In genomic region chr6:112409311-112409710, GRCh38 we compare ENCODE assay signal across 22 cellular contexts.
DNase-seq lines count a peak whose midpoint lies in the region; ATAC-seq and TF ChIP-seq lines count a peak whose summit lies in the region.
"Had no signal": no experiment of that assay in that cellular context is flagged by ENCODE, and none has a peak within 500 bp of the region (broad histone marks: within the 10 kb centered on the region; RNA-seq: fewer than 3 reads in every experiment).

No MANE protein-coding gene starts in this region.

- no peaks in the 10 kb centered on the region for H3K36me3 Mint-ChIP-seq in natural killer cell
- H3K36me3 Mint-ChIP-seq: CD14-positive monocyte; naive B cell; stimulated activated effector memory CD8-positive, alpha-beta T cell treated with anti-CD3 and anti-CD28 coated beads, Interleukin-12 subunit alpha, Interleukin-12 subunit beta, amount 100 ng/mL, for 72 hours had no signal

- H3K27me3 ChIP-seq in A673 (replicated peaks; ENCODE audit: insufficient read depth, low read depth, low read length, poor library complexity) (no peaks in the 10 kb centered on the region), fibroblast of lung (ENCODE audit: control insufficient read depth, insufficient read depth, low read length) (no peaks in the 10 kb centered on the region)

- H3K4me1 Mint-ChIP-seq in natural killer cell: no peaks in the 10 kb centered on the region
- H3K4me1 Mint-ChIP-seq: activated CD4-positive, alpha-beta T cell treated with anti-CD3 and anti-CD28 coated beads, Interleukin-2, amount 10 ng/mL, durations not matched to agents 7 days and 5 days; CD14-positive monocyte; naive B cell; stimulated activated effector memory CD8-positive, alpha-beta T cell treated with anti-CD3 and anti-CD28 coated beads, Interleukin-12 subunit alpha, Interleukin-12 subunit beta, amount 100 ng/mL, for 72 hours had no signal

- peak; percentile 50 for DNase-seq in A673 (ENCODE audit: low spot score)
- DNase-seq in GM03348 (ENCODE audit: low spot score): peak; percentile 33
- peak; percentile 87 for DNase-seq in NCI-H524 treated with DMSO at 0.1 percent for 48 hours (lab: John Stamatoyannopoulos, UW)
- peak; percentile 9 to 17 for DNase-seq in fibroblast of lung (ENCODE audit: low read depth in 2 of 2)
- no peak for DNase-seq in natural killer cell
- DNase-seq in GDM1 (lab: John Stamatoyannopoulos, UW): no peak
- no peak for DNase-seq in COLO829 (ENCODE audit: low spot score)
- DNase-seq: ACHN; activated CD4-positive, alpha-beta T cell treated with anti-CD3 and anti-CD28 coated beads, Interleukin-2, amount 10 ng/mL, durations not matched to agents 7 days and 5 days; activated naive CD4-positive, alpha-beta T cell treated with Interleukin-2 at 50 U/mL for 16 hours; activated T-cell treated with anti-CD3 and anti-CD28 coated beads, Interleukin-2, amount 50 U/mL, for 48 hours; GF-D8; GOT3; Karpas-422; kidney glomerular epithelial cell; naive B cell; NCI-H187 treated with DMSO at 0.1 percent for 48 hours; stimulated activated CD4-positive, alpha-beta T cell treated with anti-CD3 and anti-CD28 coated beads, Interleukin-2, amount 100 ng/mL, for 48 hours had no signal

- H4K20me1 ChIP-seq in fibroblast of lung (ENCODE audit: control insufficient read depth, extremely low read depth, insufficient read depth, low read length): no peaks in the 10 kb centered on the region

- ATAC-seq in natural killer cell: no peak
- no peak for ATAC-seq in GM21528 (IDR thresholded peaks at IDR 0.05; ENCODE audit: low FRiP score, unreplicated experiment)
- ATAC-seq: stimulated activated effector memory CD8-positive, alpha-beta T cell treated with anti-CD3 and anti-CD28 coated beads, Interleukin-12 subunit alpha, Interleukin-12 subunit beta, amount 100 ng/mL, for 72 hours had no signal

- H3K36me3 ChIP-seq in A673 (ENCODE audit: insufficient read depth, low read length, poor library complexity, severe bottlenecking): no peaks in the 10 kb centered on the region
- no peaks in the 10 kb centered on the region for H3K36me3 ChIP-seq in fibroblast of lung (ENCODE audit: control insufficient read depth, insufficient read depth, low read length)

- peaks cover 5 to 10% of the 10 kb centered on the region in 2 donors for H3K27me3 Mint-ChIP-seq in natural killer cell (ENCODE audit: low read depth in 2 of 2)

- H3K4me2 ChIP-seq in fibroblast of lung (ENCODE audit: extremely low read depth, insufficient read depth, low read length): no peak overlapping the region

- H3K9ac ChIP-seq in fibroblast of lung (ENCODE audit: insufficient read depth, low read length): no peak overlapping the region

- H3K4me3 ChIP-seq in A673 (ENCODE audit: low read depth, low read length, poor library complexity, severe bottlenecking) (no peak overlapping the region), fibroblast of lung (replicated peaks in 1 of 4; ENCODE audit: control extremely low read depth in 1 of 4, insufficient read depth in 1 of 4, low read depth in 3 of 4, low read length in 4 of 4) (no peak overlapping the region)

- H3K27ac ChIP-seq in A673 (ENCODE audit: low read depth, low read length, poor library complexity, severe bottlenecking) (no peak overlapping the region), fibroblast of lung (ENCODE audit: insufficient read depth, low read length) (no peak overlapping the region)
- H3K27ac ChIP-seq: VCaP had no signal

- POLR2A ChIA-PET in A673 (lab: Charles Lee; ENCODE audit: low non-redundant PET): no interaction called here

- no peak overlapping the region for H3K27ac Mint-ChIP-seq in natural killer cell
- H3K27ac Mint-ChIP-seq: activated CD4-positive, alpha-beta T cell treated with anti-CD3 and anti-CD28 coated beads, Interleukin-2, amount 10 ng/mL, durations not matched to agents 7 days and 5 days; CD14-positive monocyte; naive B cell; stimulated activated effector memory CD8-positive, alpha-beta T cell treated with anti-CD3 and anti-CD28 coated beads, Interleukin-12 subunit alpha, Interleukin-12 subunit beta, amount 100 ng/mL, for 72 hours had no signal

- H3K4me1 ChIP-seq in A673 (ENCODE audit: insufficient read depth, low read length, poor library complexity, severe bottlenecking) (no peaks in the 10 kb centered on the region), fibroblast of lung (ENCODE audit: control insufficient read depth, extremely low read depth, insufficient read depth, low read length) (no peaks in the 10 kb centered on the region)

- no peaks in the 10 kb centered on the region for H3K9me3 ChIP-seq in A673 (ENCODE audit: low read depth, low read length, poor library complexity, severe bottlenecking)
- H3K9me3 ChIP-seq in fibroblast of lung (ENCODE audit: control insufficient read depth, insufficient read depth, low read depth, low read length): no peaks in the 10 kb centered on the region

- CTCF ChIA-PET in A673 (lab: Charles Lee): no interaction called here

- no peak for TF ChIP-seq CTCF in A673 (conservative IDR thresholded peaks at IDR 0.05; ENCODE audit: low read depth, low read length)
- no peak for TF ChIP-seq CTCF in fibroblast of lung (conservative IDR thresholded peaks at IDR 0.05 in 1 of 2, IDR thresholded peaks at IDR 0.05 in 1 of 2; ENCODE audit: low read depth in 1 of 2, low read length in 2 of 2)
- TF ChIP-seq CTCF in natural killer cell (IDR thresholded peaks at IDR 0.05): no peak

- H3K4me3 Mint-ChIP-seq in natural killer cell: no peak overlapping the region
- H3K4me3 Mint-ChIP-seq: activated CD4-positive, alpha-beta T cell treated with anti-CD3 and anti-CD28 coated beads, Interleukin-2, amount 10 ng/mL, durations not matched to agents 7 days and 5 days; CD14-positive monocyte; naive B cell; stimulated activated effector memory CD8-positive, alpha-beta T cell treated with anti-CD3 and anti-CD28 coated beads, Interleukin-12 subunit alpha, Interleukin-12 subunit beta, amount 100 ng/mL, for 72 hours had no signal

- no peaks in the 10 kb centered on the region for H3K79me2 ChIP-seq in fibroblast of lung (ENCODE audit: control insufficient read depth, insufficient read depth, low read length)

- no peaks in the 10 kb centered on the region for H3K9me3 Mint-ChIP-seq in natural killer cell
- H3K9me3 Mint-ChIP-seq: activated CD4-positive, alpha-beta T cell treated with anti-CD3 and anti-CD28 coated beads, Interleukin-2, amount 10 ng/mL, durations not matched to agents 7 days and 5 days; naive B cell; stimulated activated effector memory CD8-positive, alpha-beta T cell treated with anti-CD3 and anti-CD28 coated beads, Interleukin-12 subunit alpha, Interleukin-12 subunit beta, amount 100 ng/mL, for 72 hours had no signal

- intact Hi-C loops in A673 (cut with micrococcal nuclease; ENCODE audit: unreplicated experiment) (no loop called here), natural killer cell (cut with micrococcal nuclease) (no loop called here)

- BruUV-seq in A673 (replicated peaks; lab: Mats Ljungman, UMichigan): no TSS peak

- H2AFZ ChIP-seq in fibroblast of lung (ENCODE audit: low read length): no peak overlapping the region

Comparison
In these comparisons a context has a peak if more than half of its experiments do, and no peak if none do; other contexts are left out.
1. DNase-seq: peak in A673 (single experiment), GM03348 (single experiment), NCI-H524 treated with DMSO at 0.1 percent for 48 hours (single experiment) and fibroblast of lung (2 of 2); none in natural killer cell (single experiment), GDM1 (single experiment) and COLO829 (single experiment).